In genomic region chr12:7128681-7129593, GRCh38 we compare ENCODE assay signal across 1 cellular context.
TF ChIP-seq lines count a peak whose summit lies in the region.

Gene RBP5 (minus strand): TSS chr12:7128889. CDS start chr12:7128775, 114 bp downstream.

TF ChIP-seq in HepG2, 621 proteins besides CTCF, POLR2A, EP300 and RAD21 (continued from another document and continues in another):
- TF ChIP-seq MYNN (CRISPR knock-in tag; IDR thresholded peaks at IDR 0.05; ENCODE audit: low read depth) (peak; percentile 99), TBX2 (CRISPR knock-in tag; IDR thresholded peaks at IDR 0.05; ENCODE audit: borderline replicate concordance) (peak; percentile 38; the same call in 1 of the 2 replicates), TIGD3 (CRISPR knock-in tag; IDR thresholded peaks at IDR 0.05; ENCODE audit: borderline replicate concordance) (no peak), MEIS2 (CRISPR knock-in tag; IDR thresholded peaks at IDR 0.05) (no peak), PLRG1 (conservative IDR thresholded peaks at IDR 0.05) (no peak), RXRB (CRISPR knock-in tag; IDR thresholded peaks at IDR 0.05; ENCODE audit: borderline replicate concordance) (no peak), ZNF430 (CRISPR knock-in tag; IDR thresholded peaks at IDR 0.05) (peak; percentile 41; the same call in 1 of the 2 replicates), TAF15 (IDR thresholded peaks at IDR 0.05; ENCODE audit: low read depth, low read length, poor library complexity, severe bottlenecking) (no peak), ZNF224 (CRISPR knock-in tag; IDR thresholded peaks at IDR 0.05) (no peak), ZNF691 (CRISPR knock-in tag; IDR thresholded peaks at IDR 0.05; ENCODE audit: borderline replicate concordance, low read depth) (no peak), ZNF414 (CRISPR knock-in tag; IDR thresholded peaks at IDR 0.05) (no peak), TRIM22 (IDR thresholded peaks at IDR 0.05) (no peak), ZNF761 (CRISPR knock-in tag; conservative IDR thresholded peaks at IDR 0.05) (no peak), ZNF143 (CRISPR knock-in tag; IDR thresholded peaks at IDR 0.05) (no peak), RBAK (CRISPR knock-in tag; IDR thresholded peaks at IDR 0.05) (no peak), MNT (IDR thresholded peaks at IDR 0.05) (no peak), ONECUT2 (CRISPR knock-in tag; IDR thresholded peaks at IDR 0.05) (no peak), ASH2L (IDR thresholded peaks at IDR 0.05; ENCODE audit: insufficient read length, low read depth, low read length) (no peak), PBX3 (CRISPR knock-in tag; IDR thresholded peaks at IDR 0.05; ENCODE audit: borderline replicate concordance) (no peak), ARHGAP35 (CRISPR knock-in tag; IDR thresholded peaks at IDR 0.05; ENCODE audit: borderline replicate concordance) (no peak; the same call in 1 of the 2 replicates), ZBTB7A (CRISPR knock-in tag; IDR thresholded peaks at IDR 0.05) (no peak), KAT2B (IDR thresholded peaks at IDR 0.05; ENCODE audit: borderline replicate concordance, low read depth, low read length) (no peak), CEBPB (IDR thresholded peaks at IDR 0.05; ENCODE audit: borderline replicate concordance, low read depth, low read length) (no peak), STAT5B (CRISPR knock-in tag; IDR thresholded peaks at IDR 0.05) (no peak), REPIN1 (CRISPR knock-in tag; IDR thresholded peaks at IDR 0.05; ENCODE audit: borderline replicate concordance, low read depth) (no peak), ZNF576 (CRISPR knock-in tag; IDR thresholded peaks at IDR 0.05) (no peak), HNF1A (IDR thresholded peaks at IDR 0.05; ENCODE audit: low read depth) (no peak), HNF1A (CRISPR knock-in tag; IDR thresholded peaks at IDR 0.05; ENCODE audit: borderline replicate concordance) (no peak), HOXD1 (CRISPR knock-in tag; IDR thresholded peaks at IDR 0.05) (no peak), ZIK1 (CRISPR knock-in tag; IDR thresholded peaks at IDR 0.05; ENCODE audit: borderline replicate concordance, low read depth) (no peak), ZBTB7B (CRISPR knock-in tag; IDR thresholded peaks at IDR 0.05) (no peak), RNF2 (conservative IDR thresholded peaks at IDR 0.05; ENCODE audit: low read depth) (no peak), FOSL2 (CRISPR knock-in tag; IDR thresholded peaks at IDR 0.05) (no peak), POLR2G (IDR thresholded peaks at IDR 0.05; ENCODE audit: low read depth, low read length) (peak; percentile 35; the same call in 1 of the 2 replicates), ZNF17 (CRISPR knock-in tag; IDR thresholded peaks at IDR 0.05) (no peak), MYC (CRISPR knock-in tag; IDR thresholded peaks at IDR 0.05; ENCODE audit: borderline replicate concordance) (peak; percentile 37; the same call in 1 of the 2 replicates), ZNF841 (CRISPR knock-in tag; IDR thresholded peaks at IDR 0.05; ENCODE audit: borderline replicate concordance) (no peak), ZNF431 (CRISPR knock-in tag; IDR thresholded peaks at IDR 0.05; ENCODE audit: borderline replicate concordance, low read depth) (no peak), ATAD3A (CRISPR knock-in tag; IDR thresholded peaks at IDR 0.05) (no peak), ZNF354B (CRISPR knock-in tag; IDR thresholded peaks at IDR 0.05) (no peak), SP2 (CRISPR knock-in tag; IDR thresholded peaks at IDR 0.05) (no peak), ZNF3 (CRISPR knock-in tag; IDR thresholded peaks at IDR 0.05) (no peak), ZFP82 (CRISPR knock-in tag; IDR thresholded peaks at IDR 0.05; ENCODE audit: borderline replicate concordance) (no peak), ZBTB40 (IDR thresholded peaks at IDR 0.05) (no peak), ZBTB40 (CRISPR knock-in tag; IDR thresholded peaks at IDR 0.05) (0 out of 2 replicates have a peak, but pooled peaks have one; percentile 21)
